Comparison of ENCODE assay signal across 17 cellular contexts in the genomic region with DNA sequence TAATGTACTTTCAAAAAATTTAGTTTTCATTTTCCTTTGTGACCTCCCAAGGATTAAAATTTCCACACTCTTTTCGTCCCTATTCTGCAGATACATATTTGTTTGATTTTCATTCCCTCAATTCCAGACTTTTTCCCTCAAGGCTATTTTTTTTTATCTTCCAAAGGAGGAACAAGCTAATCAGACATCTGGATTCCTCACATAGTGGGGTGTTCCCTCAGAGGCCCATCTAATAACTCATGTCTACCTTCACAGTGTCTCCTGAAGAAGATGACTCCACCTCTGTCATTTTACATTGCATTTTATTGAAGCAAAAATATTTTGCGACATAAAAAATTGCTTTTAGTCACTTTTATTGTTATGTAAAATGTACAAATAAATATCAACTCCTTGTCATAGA.
DNase-seq lines count a peak whose midpoint lies in the region; ATAC-seq and TF ChIP-seq lines count a peak whose summit lies in the region.
"Had no signal": no experiment of that assay in that cellular context is flagged by ENCODE, and none has a peak within 500 bp of the region (broad histone marks: within the 10 kb centered on the region; RNA-seq: fewer than 3 reads in every experiment).

No MANE protein-coding gene starts in this region.

- H2AFZ ChIP-seq in OCI-LY3 (ENCODE audit: low read depth, low read length), result no peak overlapping the region
- H2AFZ ChIP-seq in hepatocyte, result no peak overlapping the region
- no peak overlapping the region for H2AFZ ChIP-seq in smooth muscle cell (ENCODE audit: low read depth)

- H3K27me3 ChIP-seq in OCI-LY3 (ENCODE audit: low read depth, low read length), result no peaks in the 10 kb centered on the region
- H3K27me3 ChIP-seq in hepatocyte, result no peaks in the 10 kb centered on the region
- no peaks in the 10 kb centered on the region for H3K27me3 ChIP-seq in smooth muscle cell (ENCODE audit: low read depth)

- H3K27ac ChIP-seq in OCI-LY3 (ENCODE audit: low read length) (no peak overlapping the region), hepatocyte (peak overlapping the region; percentile 47), smooth muscle cell (ENCODE audit: low read depth) (peak overlapping the region; percentile 78)
- H3K27ac ChIP-seq: RWPE1 had no signal

- H3K79me2 ChIP-seq in OCI-LY3 (ENCODE audit: low read length) (no peaks in the 10 kb centered on the region), hepatocyte (no peaks in the 10 kb centered on the region), smooth muscle cell (ENCODE audit: low read depth) (no peaks in the 10 kb centered on the region)

- H3K9ac ChIP-seq in OCI-LY3 (ENCODE audit: low read length), result no peak overlapping the region
- H3K9ac ChIP-seq in smooth muscle cell (ENCODE audit: low read depth), result no peak overlapping the region

- H3K9me3 ChIP-seq in OCI-LY3 (ENCODE audit: insufficient read depth, low read length) (no peaks in the 10 kb centered on the region), hepatocyte (ENCODE audit: low read depth) (no peaks in the 10 kb centered on the region), smooth muscle cell (replicated peaks; ENCODE audit: low read depth) (no peaks in the 10 kb centered on the region)

- no peaks in the 10 kb centered on the region for H3K9me2 ChIP-seq in hepatocyte (replicated peaks; ENCODE audit: insufficient read depth)

- 87% methylated on average over 2 of the region's 2 CpGs for WGBS in hepatocyte (ENCODE audit: low lambda C conversion rate, missing lambda C conversion rate)
- WGBS in smooth muscle cell (ENCODE audit: low lambda C conversion rate), result 85% methylated on average over 2 of the region's 2 CpGs

- no peaks in the 10 kb centered on the region for H3K36me3 ChIP-seq in OCI-LY3 (replicated peaks; ENCODE audit: low read depth, low read length)
- H3K36me3 ChIP-seq in hepatocyte (replicated peaks; ENCODE audit: insufficient read depth, low read depth), result no peaks in the 10 kb centered on the region
- H3K36me3 ChIP-seq in smooth muscle cell (ENCODE audit: low read depth), result no peaks in the 10 kb centered on the region

- H3K4me3 ChIP-seq in OCI-LY3 (ENCODE audit: low read length) (no peak overlapping the region), hepatocyte (no peak overlapping the region), smooth muscle cell (no peak overlapping the region)

- H3K4me2 ChIP-seq in OCI-LY3 (ENCODE audit: low read length) (0 out of 2 replicates have a peak overlapping the region, but pooled peaks have one; percentile 18), hepatocyte (no peak overlapping the region), smooth muscle cell (no peak overlapping the region)

- peak; percentile 13 for DNase-seq in ELR (ENCODE audit: low read depth)
- DNase-seq in hepatocyte (ENCODE audit: low spot score), result no peak
- DNase-seq in smooth muscle cell (lab: John Stamatoyannopoulos, UW; ENCODE audit: unreplicated experiment), result no peak
- no peak for DNase-seq in HCEC 1CT
- no peak for DNase-seq in activated CD8-positive, alpha-beta memory T cell treated with anti-CD3 and anti-CD28 coated beads for 24 hours
- DNase-seq: C1 segment of cervical spinal cord; CD8-positive, alpha-beta memory T cell; H9; Kasumi-1; NCI-H1105 treated with DMSO at 0.1 percent for 48 hours; NCI-H1694 treated with DMSO at 0.1 percent for 48 hours; NCI-H510A treated with DMSO at 0.1 percent for 48 hours; NCI-H774; PC-3 had no signal

- H3K4me1 ChIP-seq in OCI-LY3 (ENCODE audit: low read length) (peaks cover 23% of the 10 kb centered on the region), hepatocyte (ENCODE audit: insufficient read depth) (peaks cover 20% of the 10 kb centered on the region), smooth muscle cell (ENCODE audit: low read depth) (no peaks in the 10 kb centered on the region)

- no peaks in the 10 kb centered on the region for H3F3A ChIP-seq in smooth muscle cell (ENCODE audit: low read depth)

- TF ChIP-seq CTCF in OCI-LY3 (IDR thresholded peaks at IDR 0.05; ENCODE audit: low read depth, low read length), result no peak
- TF ChIP-seq CTCF in hepatocyte (IDR thresholded peaks at IDR 0.05; ENCODE audit: poor library complexity), result no peak
- no peak for TF ChIP-seq CTCF in smooth muscle cell (IDR thresholded peaks at IDR 0.05; ENCODE audit: borderline replicate concordance, insufficient read depth, poor library complexity, severe bottlenecking)

- no peak for ATAC-seq in GM19395 (IDR thresholded peaks at IDR 0.05; ENCODE audit: unreplicated experiment)
- ATAC-seq: PC-3 had no signal

- H4K20me1 ChIP-seq in OCI-LY3 (ENCODE audit: insufficient read depth, low read length) (no peaks in the 10 kb centered on the region), hepatocyte (ENCODE audit: insufficient read depth, poor library complexity, severe bottlenecking) (no peaks in the 10 kb centered on the region), smooth muscle cell (ENCODE audit: low read depth) (no peaks in the 10 kb centered on the region)
